Comparison of ENCODE assay signal across 1 cellular context in the genomic region with DNA sequence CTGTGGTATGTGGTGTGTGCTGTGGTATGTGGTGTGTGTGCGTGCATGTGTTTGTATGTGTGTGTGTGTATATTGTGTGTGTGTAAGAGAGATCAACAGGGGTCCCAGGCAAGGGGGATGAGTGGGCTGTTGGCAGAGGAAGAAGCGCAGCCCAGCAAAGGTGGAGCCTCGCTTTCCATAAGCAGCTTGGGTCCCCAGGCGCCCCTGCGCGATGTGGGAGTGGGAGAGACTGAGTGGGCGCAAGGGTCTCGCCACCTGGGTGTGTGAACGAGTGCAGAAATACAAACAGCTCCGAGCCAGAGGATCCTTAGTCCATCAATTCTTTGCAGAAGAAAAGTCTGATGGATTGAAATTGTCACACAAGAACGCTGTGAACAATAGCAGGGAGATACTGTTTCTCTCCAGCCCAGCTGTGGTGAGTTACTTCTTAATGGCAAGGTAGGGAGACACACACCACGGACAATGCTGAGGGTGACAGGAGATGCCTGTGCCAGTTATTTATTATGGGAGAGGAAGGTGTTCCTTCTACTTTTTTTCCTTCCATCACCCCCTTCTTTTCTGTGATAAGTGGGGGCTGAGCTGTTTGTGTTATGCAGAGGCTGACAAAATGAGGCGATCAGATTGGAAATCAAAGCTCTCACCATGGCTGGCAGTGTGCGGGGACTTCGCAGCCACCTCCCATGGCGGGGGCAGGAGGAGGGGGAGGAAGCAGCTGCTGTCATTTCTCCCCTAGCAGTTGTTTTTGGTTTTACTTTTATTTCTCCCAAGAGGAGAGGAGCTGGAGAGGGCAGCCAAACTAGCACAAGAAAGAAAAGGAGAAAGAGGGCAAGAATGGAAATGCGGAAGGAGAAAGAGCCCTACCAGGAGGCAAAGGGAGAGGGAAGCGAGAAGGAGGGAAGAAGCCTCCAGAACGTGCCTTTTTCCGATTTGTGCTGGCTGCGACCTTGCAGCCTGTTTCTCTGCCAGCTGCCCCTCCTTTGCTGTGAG.
TF ChIP-seq lines count a peak whose summit lies in the region.

No MANE protein-coding gene starts in this region.

TF ChIP-seq in H1, 55 proteins besides CTCF, POLR2A, EP300 and RAD21 (continued from another document):
- no peak for TF ChIP-seq FOSL1 (IDR thresholded peaks at IDR 0.05; ENCODE audit: insufficient read depth, low read depth, low read length)
